Comparison of ENCODE assay signal across 22 cellular contexts in the genomic region with DNA sequence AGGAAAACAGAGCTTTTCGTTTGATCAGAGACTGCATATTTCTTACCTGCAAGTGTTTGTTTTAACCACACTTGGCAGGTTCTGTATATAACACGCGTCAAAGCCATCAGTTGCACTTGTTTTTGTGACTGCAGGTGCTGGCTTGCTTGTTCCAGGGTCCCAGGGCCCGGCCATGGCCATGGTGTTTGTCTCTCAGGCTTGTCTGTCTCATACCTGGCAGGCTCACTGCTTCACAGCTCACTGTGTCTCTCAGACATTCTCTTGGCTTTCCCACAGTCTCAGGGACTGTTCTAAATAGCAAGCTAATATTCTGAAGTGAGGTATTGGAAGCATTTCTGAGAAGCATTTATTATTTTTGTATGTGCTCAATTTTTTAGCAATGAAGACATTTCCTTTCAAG. TPM values are rescaled to one million over a fixed set of nuclear protein-coding genes. Genes with fewer than 3 reads are reported as not detected.
"Had no signal": no experiment of that assay in that cellular context is flagged by ENCODE, and none has a peak within 500 bp of the region (broad histone marks: within the 10 kb centered on the region; RNA-seq: fewer than 3 reads in every experiment).

No MANE protein-coding gene starts in this region.

- H3K27ac ChIP-seq: esophagus squamous epithelium, lower lobe of right lung, psoas muscle, right lobe of liver, suprapubic skin, upper lobe of right lung had no signal

- ATAC-seq: left colon; lower lobe of right lung; psoas muscle; right lobe of liver; stimulated activated naive CD8-positive, alpha-beta T cell treated with anti-CD3 and anti-CD28 coated beads, Interleukin-15, amount 100 ng/mL, for 72 hours; upper lobe of right lung had no signal

- H3K27me3 ChIP-seq: esophagus squamous epithelium, heart right ventricle, right lobe of liver, suprapubic skin, upper lobe of right lung had no signal

- H3K4me3 ChIP-seq: esophagus squamous epithelium, heart right ventricle, lower lobe of right lung, psoas muscle, right lobe of liver, suprapubic skin, upper lobe of right lung had no signal

- H3K27ac Mint-ChIP-seq: activated naive CD4-positive, alpha-beta T cell treated with anti-CD3 and anti-CD28 coated beads, Interleukin-2, amount 50 U/mL, for 24 hours; stimulated activated naive CD8-positive, alpha-beta T cell treated with anti-CD3 and anti-CD28 coated beads, Interleukin-15, amount 100 ng/mL, for 72 hours; T-helper 1 cell treated with Interleukin-12 subunit alpha and Interleukin-12 subunit beta and Interleukin-4 antibody, amounts not matched to agents 30 μg/mL and 1 μg/mL, for 36 hours had no signal

- DNase-seq: activated CD4-positive, alpha-beta T cell treated with anti-CD3 and anti-CD28 coated beads for 1 hour; activated CD8-positive, alpha-beta memory T cell treated with anti-CD3 and anti-CD28 coated beads for 24 hours; activated CD8-positive, alpha-beta memory T cell treated with anti-CD3 and anti-CD28 coated beads, Interleukin-2, amount 50 U/mL, for 48 hours; activated gamma-delta T cell; effector CD4-positive, alpha-beta T cell; esophagus squamous epithelium; heart right ventricle; left colon; lower lobe of right lung; psoas muscle; right lobe of liver; small intestine; stimulated activated CD4-positive, alpha-beta T cell treated with anti-CD3 and anti-CD28 coated beads, Interleukin-15, amount 100 ng/mL, for 24 hours; stimulated activated CD4-positive, alpha-beta T cell treated with anti-CD3 and anti-CD28 coated beads, Interleukin-4, amount 100 ng/mL, for 1 hour; stimulated activated naive CD8-positive, alpha-beta T cell treated with anti-CD3 and anti-CD28 coated beads, Interleukin-15, amount 100 ng/mL, for 72 hours; upper lobe of right lung had no signal

- H3K27me3 Mint-ChIP-seq: stimulated activated naive CD8-positive, alpha-beta T cell treated with anti-CD3 and anti-CD28 coated beads, Interleukin-15, amount 100 ng/mL, for 72 hours had no signal

- H3K4me1 ChIP-seq: psoas muscle had no signal

- H3K4me3 Mint-ChIP-seq: activated naive CD4-positive, alpha-beta T cell treated with anti-CD3 and anti-CD28 coated beads, Interleukin-2, amount 50 U/mL, for 24 hours; stimulated activated naive CD8-positive, alpha-beta T cell treated with anti-CD3 and anti-CD28 coated beads, Interleukin-15, amount 100 ng/mL, for 72 hours; T-helper 1 cell treated with Interleukin-12 subunit alpha and Interleukin-12 subunit beta and Interleukin-4 antibody, amounts not matched to agents 30 μg/mL and 1 μg/mL, for 36 hours had no signal

- H3K9me3 ChIP-seq: esophagus squamous epithelium, heart right ventricle, lower lobe of right lung, psoas muscle, right lobe of liver, suprapubic skin, upper lobe of right lung had no signal

- H3K36me3 Mint-ChIP-seq: activated naive CD4-positive, alpha-beta T cell treated with anti-CD3 and anti-CD28 coated beads, Interleukin-2, amount 50 U/mL, for 24 hours had no signal

- H3K9me3 Mint-ChIP-seq: activated naive CD4-positive, alpha-beta T cell treated with anti-CD3 and anti-CD28 coated beads, Interleukin-2, amount 50 U/mL, for 24 hours; stimulated activated naive CD8-positive, alpha-beta T cell treated with anti-CD3 and anti-CD28 coated beads, Interleukin-15, amount 100 ng/mL, for 72 hours; T-helper 1 cell treated with Interleukin-12 subunit alpha and Interleukin-12 subunit beta and Interleukin-4 antibody, amounts not matched to agents 30 μg/mL and 1 μg/mL, for 36 hours had no signal

RNA-seq across cellular contexts. Expression of gene GPR141, which starts 46.9 kb away (rescaled TPM):
- total RNA-seq: cerebellum, osteoblast, psoas muscle had no signal
- polyA plus RNA-seq: neural cell, psoas muscle had no signal
